In the genomic region with DNA sequence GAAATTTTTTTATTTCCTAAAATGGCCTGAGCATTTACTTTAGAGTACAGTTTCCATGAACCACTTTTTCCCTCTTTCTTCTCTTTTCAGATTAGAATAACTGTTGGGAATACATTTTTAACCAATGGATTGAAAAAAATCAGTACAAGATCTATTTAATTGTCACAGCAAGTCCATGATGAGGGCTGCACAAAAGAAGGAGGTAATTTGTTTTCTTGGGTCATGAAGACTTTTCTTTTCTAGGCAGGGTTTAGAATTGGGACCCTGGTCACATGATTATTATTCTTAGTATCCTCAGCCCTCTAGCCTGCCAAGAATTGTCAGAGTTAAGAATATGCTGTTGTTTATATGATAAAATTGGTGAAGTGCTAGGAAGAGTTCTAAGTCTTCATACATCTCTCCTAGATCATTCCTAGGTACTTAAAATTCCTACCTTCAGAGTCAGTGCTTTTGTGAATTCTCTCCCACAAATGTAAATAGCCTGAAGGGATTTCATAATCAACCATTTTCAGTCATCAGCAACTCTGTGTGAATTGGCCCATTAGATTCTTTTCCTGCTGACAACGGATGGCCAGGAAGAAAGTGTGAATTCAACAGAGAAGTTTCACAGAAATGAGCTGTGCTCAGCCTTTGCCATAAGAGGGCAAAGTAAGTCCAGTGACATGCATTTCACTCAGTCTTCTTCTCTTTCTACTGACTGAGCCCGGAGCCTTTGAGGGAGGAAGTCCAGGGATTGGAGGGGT, we compare ENCODE assay signal across 12 cellular contexts. TPM values are rescaled to one million over a fixed set of nuclear protein-coding genes. Genes with fewer than 3 reads are reported as not detected.
DNase-seq lines count a peak whose midpoint lies in the region; ATAC-seq and TF ChIP-seq lines count a peak whose summit lies in the region.
"Had no signal": no experiment of that assay in that cellular context is flagged by ENCODE, and none has a peak within 500 bp of the region (broad histone marks: within the 10 kb centered on the region; RNA-seq: fewer than 3 reads in every experiment).

No MANE protein-coding gene starts in this region.

- H3K4me1 Mint-ChIP-seq in activated T-helper 2 cell treated with anti-CD3 and anti-CD28 coated beads, Interferon-gamma antibody, Interleukin-2, Interleukin-4, amounts not matched to agents 10 μg/mL and 5 μg/mL and 100 μg/mL, durations not matched to agents 14 hours and 24 hours and 36 hours (ENCODE audit: low read depth): peaks cover 2% of the 10 kb centered on the region
- H3K4me1 Mint-ChIP-seq in activated naive CD8-positive, alpha-beta T cell treated with anti-CD3 and anti-CD28 coated beads for 36 hours: no peaks in the 10 kb centered on the region

- no peaks in the 10 kb centered on the region for H3K9me3 Mint-ChIP-seq in activated T-helper 2 cell treated with anti-CD3 and anti-CD28 coated beads, Interferon-gamma antibody, Interleukin-2, Interleukin-4, amounts not matched to agents 10 μg/mL and 5 μg/mL and 100 μg/mL, durations not matched to agents 14 hours and 24 hours and 36 hours
- H3K9me3 Mint-ChIP-seq in activated naive CD8-positive, alpha-beta T cell treated with anti-CD3 and anti-CD28 coated beads for 36 hours: no peaks in the 10 kb centered on the region

- peak overlapping the region; percentile 24 for H3K27ac ChIP-seq in PC-9
- H3K27ac ChIP-seq: adrenal gland, SJCRH30 had no signal

- no peaks in the 10 kb centered on the region for H3K27me3 ChIP-seq in PC-9 (ENCODE audit: insufficient read depth, low read depth)
- H3K27me3 ChIP-seq: SJCRH30 had no signal

- TF ChIP-seq CTCF in AG04449 (IDR thresholded peaks at IDR 0.05; ENCODE audit: insufficient read depth, low read length, missing control alignments) (peak; percentile 44), PC-9 (conservative IDR thresholded peaks at IDR 0.05) (no peak)

- H3F3A ChIP-seq in PC-9 (ENCODE audit: insufficient read depth, low read depth): peaks cover 14% of the 10 kb centered on the region; the same call in 1 of the 2 replicates

- intact Hi-C loops in PC-9 (cut with micrococcal nuclease; ENCODE audit: unreplicated experiment): loop anchor here (1.0 to 5.0 kb wide), 2 partner anchors 34 to 724 kb away; no protein-coding TSS in a partner anchor
- intact Hi-C loops in activated T-helper 2 cell treated with anti-CD3 and anti-CD28 coated beads, Interferon-gamma antibody, Interleukin-2, Interleukin-4, amounts not matched to agents 10 μg/mL and 5 μg/mL and 100 μg/mL, durations not matched to agents 14 hours and 24 hours and 36 hours (cut with micrococcal nuclease): no loop called here

- H3K4me3 ChIP-seq in AG04449 (ENCODE audit: low read depth, low read length) (no peak overlapping the region), PC-9 (no peak overlapping the region)
- H3K4me3 ChIP-seq: adrenal gland, SJCRH30 had no signal

- H3K36me3 Mint-ChIP-seq in activated T-helper 2 cell treated with anti-CD3 and anti-CD28 coated beads, Interferon-gamma antibody, Interleukin-2, Interleukin-4, amounts not matched to agents 10 μg/mL and 5 μg/mL and 100 μg/mL, durations not matched to agents 14 hours and 24 hours and 36 hours (ENCODE audit: low read depth): no peaks in the 10 kb centered on the region
- no peaks in the 10 kb centered on the region for H3K36me3 Mint-ChIP-seq in activated naive CD8-positive, alpha-beta T cell treated with anti-CD3 and anti-CD28 coated beads for 36 hours

- H3K27me3 Mint-ChIP-seq in activated T-helper 2 cell treated with anti-CD3 and anti-CD28 coated beads, Interferon-gamma antibody, Interleukin-2, Interleukin-4, amounts not matched to agents 10 μg/mL and 5 μg/mL and 100 μg/mL, durations not matched to agents 14 hours and 24 hours and 36 hours (ENCODE audit: low read depth): peaks cover 3% of the 10 kb centered on the region
- peaks cover 16% of the 10 kb centered on the region for H3K27me3 Mint-ChIP-seq in activated naive CD8-positive, alpha-beta T cell treated with anti-CD3 and anti-CD28 coated beads for 36 hours

- CTCF ChIA-PET in AG04449 (lab: Yijun Ruan, JAX) (interaction anchor here (0.6 to 2.0 kb wide), 7 partner anchors 9 to 724 kb away, joined by 3 to 5 read pairs (median 3); no protein-coding TSS in a partner anchor), PC-9 (lab: Charles Lee) (interaction anchor here (0.6 to 0.7 kb wide), 3 partner anchors 12 to 1171 kb away, joined by 3 to 13 read pairs (median 3); no protein-coding TSS in a partner anchor)

- DNase-seq in AG04449 (ENCODE audit: low read depth, low spot score) (peak; percentile 59), PC-9 (peak; percentile 30 to 89), fibroblast of peridontal ligament (ENCODE audit: extremely low read depth) (peak; percentile 67), T-helper 9 cell (no peak)
- no peak for DNase-seq in activated T-helper 2 cell treated with anti-CD3 and anti-CD28 coated beads, Interferon-gamma antibody, Interleukin-2, Interleukin-4, amounts not matched to agents 10 μg/mL and 5 μg/mL and 100 μg/mL, durations not matched to agents 14 hours and 24 hours and 36 hours (ENCODE audit: low spot score)
- no peak for DNase-seq in activated naive CD8-positive, alpha-beta T cell treated with anti-CD3 and anti-CD28 coated beads for 36 hours
- DNase-seq: adrenal gland; stimulated activated CD4-positive, alpha-beta T cell treated with anti-CD3 and anti-CD28 coated beads, Interleukin-1b, Interleukin-23, amount 100 ng/mL, for 48 hours had no signal

- ATAC-seq in GM19351 (IDR thresholded peaks at IDR 0.05; ENCODE audit: unreplicated experiment) (peak; percentile 72), GM21529 (IDR thresholded peaks at IDR 0.05; ENCODE audit: unreplicated experiment) (no peak)
- ATAC-seq: left lobe of liver had no signal

- peaks cover 21% of the 10 kb centered on the region for H3K4me1 ChIP-seq in PC-9 (replicated peaks; ENCODE audit: insufficient read depth)
- H3K4me1 ChIP-seq: adrenal gland, SJCRH30 had no signal

- H4K20me1 ChIP-seq in PC-9 (ENCODE audit: insufficient read depth): no peaks in the 10 kb centered on the region

- BruUV-seq in PC-9 (replicated peaks; lab: Mats Ljungman, UMichigan): no TSS peak

- no peaks in the 10 kb centered on the region for H3K79me2 ChIP-seq in PC-9 (ENCODE audit: low read depth)

- peak overlapping the region; percentile 5; the same call in 1 of the 2 replicates for H2AFZ ChIP-seq in PC-9

- POLR2A ChIA-PET in AG04449 (lab: Yijun Ruan, JAX) (no interaction called here), PC-9 (lab: Charles Lee; ENCODE audit: unreplicated experiment) (interaction anchor here (0.6 kb wide), 1 partner anchor 9 kb away, joined by 3 read pairs; no protein-coding TSS in a partner anchor)

- H3K27ac Mint-ChIP-seq in activated T-helper 2 cell treated with anti-CD3 and anti-CD28 coated beads, Interferon-gamma antibody, Interleukin-2, Interleukin-4, amounts not matched to agents 10 μg/mL and 5 μg/mL and 100 μg/mL, durations not matched to agents 14 hours and 24 hours and 36 hours: no peak overlapping the region
- no peak overlapping the region for H3K27ac Mint-ChIP-seq in activated naive CD8-positive, alpha-beta T cell treated with anti-CD3 and anti-CD28 coated beads for 36 hours

- no peaks in the 10 kb centered on the region for H3K9me2 ChIP-seq in PC-9 (ENCODE audit: insufficient read depth)

- peak overlapping the region; percentile 55; the same call in 1 of the 2 replicates for H3K4me2 ChIP-seq in PC-9

- no peaks in the 10 kb centered on the region for H3K36me3 ChIP-seq in PC-9 (ENCODE audit: low read depth)
- H3K36me3 ChIP-seq: adrenal gland, SJCRH30 had no signal

- no peaks in the 10 kb centered on the region; the same call in 1 of the 2 replicates for H3K9me3 ChIP-seq in PC-9 (ENCODE audit: insufficient read depth, low read depth)
- H3K9me3 ChIP-seq: adrenal gland, SJCRH30 had no signal

- no peak overlapping the region for H3K4me3 Mint-ChIP-seq in activated T-helper 2 cell treated with anti-CD3 and anti-CD28 coated beads, Interferon-gamma antibody, Interleukin-2, Interleukin-4, amounts not matched to agents 10 μg/mL and 5 μg/mL and 100 μg/mL, durations not matched to agents 14 hours and 24 hours and 36 hours (ENCODE audit: low read depth)
- no peak overlapping the region for H3K4me3 Mint-ChIP-seq in activated naive CD8-positive, alpha-beta T cell treated with anti-CD3 and anti-CD28 coated beads for 36 hours

RNA-seq across cellular contexts. Expression of a gene that starts 32.4 kb away (rescaled TPM):
- 42.5 and 44.6 TPM in 2 replicates for total RNA-seq in PC-9 (2021)
- total RNA-seq in activated T-helper 2 cell treated with anti-CD3 and anti-CD28 coated beads, Interferon-gamma antibody, Interleukin-2, Interleukin-4, amounts not matched to agents 10 μg/mL and 5 μg/mL and 100 μg/mL, durations not matched to agents 14 hours and 24 hours and 36 hours: 0.07 TPM in 1 of 2 replicates, not detected in the other
- total RNA-seq in activated naive CD8-positive, alpha-beta T cell treated with anti-CD3 and anti-CD28 coated beads for 36 hours: not detected

Comparison
In these comparisons a context has a peak if more than half of its experiments do, and no peak if none do; other contexts are left out.
1. DNase-seq: peak in AG04449 (single experiment), PC-9 (2 of 2) and fibroblast of peridontal ligament (single experiment); none in T-helper 9 cell (single experiment), activated T-helper 2 cell treated with anti-CD3 and anti-CD28 coated beads, Interferon-gamma antibody, Interleukin-2, Interleukin-4, amounts not matched to agents 10 μg/mL and 5 μg/mL and 100 μg/mL, durations not matched to agents 14 hours and 24 hours and 36 hours (single experiment) and activated naive CD8-positive, alpha-beta T cell treated with anti-CD3 and anti-CD28 coated beads for 36 hours (single experiment).
2. RNA of a gene that starts 32.4 kb away (total RNA-seq): 42.5 to 44.6 TPM in PC-9; 0.07 TPM in activated T-helper 2 cell treated with anti-CD3 and anti-CD28 coated beads, Interferon-gamma antibody, Interleukin-2, Interleukin-4, amounts not matched to agents 10 μg/mL and 5 μg/mL and 100 μg/mL, durations not matched to agents 14 hours and 24 hours and 36 hours and not detected in activated naive CD8-positive, alpha-beta T cell treated with anti-CD3 and anti-CD28 coated beads for 36 hours; every median in the first group is over 10 times any median in the second.